13 cellular contexts compared by ENCODE assay signal in genomic region chr17:21463779-21464407, GRCh38.
DNase-seq lines count a peak whose midpoint lies in the region; ATAC-seq, FAIRE-seq and TF ChIP-seq lines count a peak whose summit lies in the region.
"Had no signal": no experiment of that assay in that cellular context is flagged by ENCODE, and none has a peak within 500 bp of the region (broad histone marks: within the 10 kb centered on the region; RNA-seq: fewer than 3 reads in every experiment).

No MANE protein-coding gene starts in this region.

- POLR2A ChIA-PET in naive thymus-derived CD4-positive, alpha-beta T cell (lab: Charles Lee) = interaction anchor here (0.8 kb wide), 1 partner anchor 185 kb away, joined by 3 read pairs; no protein-coding TSS in a partner anchor

- H3K36me3 ChIP-seq in esophagus muscularis mucosa = no peaks in the 10 kb centered on the region
- no peaks in the 10 kb centered on the region for H3K36me3 ChIP-seq in naive thymus-derived CD4-positive, alpha-beta T cell (ENCODE audit: control insufficient read depth in 2 of 3, insufficient read depth in 3 of 3, low read length in 3 of 3)
- no peaks in the 10 kb centered on the region for H3K36me3 ChIP-seq in aorta (ENCODE audit: control insufficient read depth in 1 of 2, insufficient read depth in 2 of 2, low read length in 1 of 2)
- H3K36me3 ChIP-seq: sigmoid colon, upper lobe of left lung had no signal

- 29% methylated on average over 27 of the region's 48 CpGs for WGBS in esophagus muscularis mucosa
- WGBS in aorta, 2 donors = 18% methylated on average over 48 of the region's 48 CpGs

- no peak for TF ChIP-seq EP300 in esophagus muscularis mucosa (IDR thresholded peaks at IDR 0.05)

- peaks cover 0 to 27% (median 12%) of the 10 kb centered on the region in 5 donors for H3K27me3 Mint-ChIP-seq in naive thymus-derived CD4-positive, alpha-beta T cell

- intact Hi-C loops in left cardiac atrium (cut with DNase I) (no loop called here), Right ventricle myocardium inferior (cut with DNase I) (no loop called here), esophagus muscularis mucosa (cut with DNase I) (no loop called here), aorta (cut with DNase I) (no loop called here)
- intact Hi-C loops in naive thymus-derived CD4-positive, alpha-beta T cell (cut with micrococcal nuclease) = no loop called here

- H3K27me3 ChIP-seq in esophagus muscularis mucosa (peaks cover 0 to 23% (median 10%) of the 10 kb centered on the region in 4 donors), aorta (ENCODE audit: control insufficient read depth in 1 of 2, insufficient read depth in 2 of 2, low read length in 1 of 2) (no peaks in the 10 kb centered on the region)
- H3K27me3 ChIP-seq in naive thymus-derived CD4-positive, alpha-beta T cell (ENCODE audit: control insufficient read depth in 2 of 2, insufficient read depth in 2 of 2, low read length in 2 of 2) = no peaks in the 10 kb centered on the region

- H3K4me1 Mint-ChIP-seq in naive thymus-derived CD4-positive, alpha-beta T cell = peaks cover 5 to 22% (median 16%) of the 10 kb centered on the region in 7 donors

- FAIRE-seq in HTR-8/SVneo (lab: Jason Lieb, UNC) = no peak
- FAIRE-seq: GM12892 had no signal

- CTCF ChIA-PET in naive thymus-derived CD4-positive, alpha-beta T cell (lab: Charles Lee) = no interaction called here

- peak overlapping the region in 9 of 10 donors; percentile 26 to 69 (median 63) for H3K4me3 Mint-ChIP-seq in naive thymus-derived CD4-positive, alpha-beta T cell

- peaks cover 5 to 12% (median 11%) of the 10 kb centered on the region in 4 donors for H3K4me1 ChIP-seq in esophagus muscularis mucosa
- peaks cover 0 to 8% of the 10 kb centered on the region in 2 donors for H3K4me1 ChIP-seq in naive thymus-derived CD4-positive, alpha-beta T cell (ENCODE audit: control insufficient read depth in 2 of 2, insufficient read depth in 2 of 2, low read length in 2 of 2)
- H3K4me1 ChIP-seq in aorta (ENCODE audit: control insufficient read depth in 1 of 2, insufficient read depth in 2 of 2, low read length in 2 of 2) = no peaks in the 10 kb centered on the region

- H3K9me3 ChIP-seq in esophagus muscularis mucosa (no peaks in the 10 kb centered on the region), aorta (ENCODE audit: control insufficient read depth, low read length) (no peaks in the 10 kb centered on the region)
- no peaks in the 10 kb centered on the region for H3K9me3 ChIP-seq in naive thymus-derived CD4-positive, alpha-beta T cell (ENCODE audit: control insufficient read depth in 2 of 3, low read length in 3 of 3)
- H3K9me3 ChIP-seq: sigmoid colon, upper lobe of left lung had no signal

- ATAC-seq in left cardiac atrium (peak; percentile 30 to 40), Right ventricle myocardium inferior (no peak), aorta (ENCODE audit: low FRiP score) (peak; percentile 42), GM21528 (IDR thresholded peaks at IDR 0.05; ENCODE audit: low FRiP score, unreplicated experiment) (no peak)
- ATAC-seq in naive thymus-derived CD4-positive, alpha-beta T cell = no peak

- no peak for TF ChIP-seq CTCF in esophagus muscularis mucosa (IDR thresholded peaks at IDR 0.05)

- no peaks in the 10 kb centered on the region for H3K9me3 Mint-ChIP-seq in naive thymus-derived CD4-positive, alpha-beta T cell

- DNase-seq in left cardiac atrium (no peak), Right ventricle myocardium inferior (ENCODE audit: missing footprints) (no peak), esophagus muscularis mucosa (ENCODE audit: extremely low spot score) (no peak), aorta (no peak), HTR-8/SVneo (ENCODE audit: insufficient read length, low spot score) (no peak), SHP77 (lab: John Stamatoyannopoulos, UW) (no peak)
- DNase-seq in naive thymus-derived CD4-positive, alpha-beta T cell = no peak
- DNase-seq: NCI-H2029, sigmoid colon had no signal

- TF ChIP-seq POLR2A in esophagus muscularis mucosa (IDR thresholded peaks at IDR 0.05; ENCODE audit: low read depth) = no peak

- no peak overlapping the region for H3K27ac ChIP-seq in esophagus muscularis mucosa (replicated peaks in 1 of 4)
- H3K27ac ChIP-seq in naive thymus-derived CD4-positive, alpha-beta T cell (ENCODE audit: low read depth, low read length) = no peak overlapping the region
- no peak overlapping the region for H3K27ac ChIP-seq in aorta (ENCODE audit: low read depth in 1 of 2, low read length in 2 of 2)
- H3K27ac ChIP-seq: KMS-11, sigmoid colon, upper lobe of left lung had no signal

- no peaks in the 10 kb centered on the region for H3K36me3 Mint-ChIP-seq in naive thymus-derived CD4-positive, alpha-beta T cell

- H3K4me3 ChIP-seq in esophagus muscularis mucosa (peak overlapping the region; percentile 21 to 37 (median 28)), aorta (ENCODE audit: low read length in 2 of 2) (no peak overlapping the region)
- no peak overlapping the region for H3K4me3 ChIP-seq in naive thymus-derived CD4-positive, alpha-beta T cell (ENCODE audit: low read length)
- H3K4me3 ChIP-seq: upper lobe of left lung had no signal

- H3K27ac Mint-ChIP-seq in naive thymus-derived CD4-positive, alpha-beta T cell = peak overlapping the region in 5 of 9 donors; percentile 43 to 71 (median 54)

Comparison
In these comparisons a context has a peak if more than half of its experiments do, and no peak if none do; other contexts are left out.
1. ATAC-seq: peak in left cardiac atrium (2 of 2) and aorta (single experiment); none in Right ventricle myocardium inferior (single experiment), naive thymus-derived CD4-positive, alpha-beta T cell (single experiment) and GM21528 (single experiment).
2. H3K4me3 ChIP-seq: peak in esophagus muscularis mucosa (4 of 4); none in naive thymus-derived CD4-positive, alpha-beta T cell (single experiment) and aorta (0 of 2).